Comparison of ENCODE assay signal across 15 cellular contexts in genomic region chr5:132296412-132297001, GRCh38. TPM values are rescaled to one million over a fixed set of nuclear protein-coding genes. Genes with fewer than 3 reads are reported as not detected.
DNase-seq lines count a peak whose midpoint lies in the region; ATAC-seq, FAIRE-seq and TF ChIP-seq lines count a peak whose summit lies in the region.
"Had no signal": no experiment of that assay in that cellular context is flagged by ENCODE, and none has a peak within 500 bp of the region (broad histone marks: within the 10 kb centered on the region; RNA-seq: fewer than 3 reads in every experiment).

No MANE protein-coding gene starts in this region.

- no peak for FAIRE-seq in astrocyte (lab: Jason Lieb, UNC)

- no peak overlapping the region for H2AFZ ChIP-seq in astrocyte (ENCODE audit: low read depth, low read length)
- no peak overlapping the region for H2AFZ ChIP-seq in Karpas-422 (ENCODE audit: low read length)

- intact Hi-C loops in lower lobe of right lung (cut with DNase I): no loop called here

- H3K79me2 ChIP-seq in astrocyte (ENCODE audit: insufficient read depth, low read length) (peaks cover 58% of the 10 kb centered on the region), Karpas-422 (ENCODE audit: low read length) (no peaks in the 10 kb centered on the region)

- H3K9ac ChIP-seq in astrocyte (ENCODE audit: low read length) (no peak overlapping the region), Karpas-422 (ENCODE audit: low read length) (no peak overlapping the region)

- no peak overlapping the region for H3K27ac ChIP-seq in astrocyte (ENCODE audit: low read depth, low read length)
- H3K27ac ChIP-seq in lower lobe of right lung: peak overlapping the region; percentile 39
- H3K27ac ChIP-seq in Karpas-422 (ENCODE audit: low read length): no peak overlapping the region

- no peak overlapping the region for H3K27ac Mint-ChIP-seq in stimulated activated naive CD8-positive, alpha-beta T cell treated with anti-CD3 and anti-CD28 coated beads, Interleukin-15, Interleukin-2, amounts not matched to agents 100 ng/mL and 50 ng/mL, for 24 hours
- H3K27ac Mint-ChIP-seq in stimulated activated naive CD8-positive, alpha-beta T cell treated with anti-CD3 and anti-CD28 coated beads, Interleukin-15, amount 100 ng/mL, for 72 hours: no peak overlapping the region
- no peak overlapping the region for H3K27ac Mint-ChIP-seq in astrocyte (ENCODE audit: unreplicated experiment)
- H3K27ac Mint-ChIP-seq: activated naive CD8-positive, alpha-beta T cell treated with anti-CD3 and anti-CD28 coated beads, Interleukin-2, amount 10 ng/mL, durations not matched to agents 7 days and 5 days had no signal

- H3K9me3 ChIP-seq in astrocyte (ENCODE audit: insufficient read depth, low read depth, low read length) (no peaks in the 10 kb centered on the region), lower lobe of right lung (no peaks in the 10 kb centered on the region), Karpas-422 (ENCODE audit: low read length) (no peaks in the 10 kb centered on the region), BE2C (no peaks in the 10 kb centered on the region)
- H3K9me3 ChIP-seq: thyroid gland had no signal

- H4K20me1 ChIP-seq in astrocyte (ENCODE audit: insufficient read depth, low read length) (peaks cover 13% of the 10 kb centered on the region), Karpas-422 (ENCODE audit: insufficient read depth, low read depth, low read length) (no peaks in the 10 kb centered on the region)

- H3K4me1 Mint-ChIP-seq in stimulated activated naive CD8-positive, alpha-beta T cell treated with anti-CD3 and anti-CD28 coated beads, Interleukin-15, Interleukin-2, amounts not matched to agents 100 ng/mL and 50 ng/mL, for 24 hours (ENCODE audit: low read depth): peaks cover 29% of the 10 kb centered on the region
- H3K4me1 Mint-ChIP-seq in stimulated activated naive CD8-positive, alpha-beta T cell treated with anti-CD3 and anti-CD28 coated beads, Interleukin-15, amount 100 ng/mL, for 72 hours: peaks cover 53% of the 10 kb centered on the region
- peaks cover 13% of the 10 kb centered on the region for H3K4me1 Mint-ChIP-seq in astrocyte (ENCODE audit: low read depth, unreplicated experiment)

- H3K9me3 Mint-ChIP-seq in stimulated activated naive CD8-positive, alpha-beta T cell treated with anti-CD3 and anti-CD28 coated beads, Interleukin-15, Interleukin-2, amounts not matched to agents 100 ng/mL and 50 ng/mL, for 24 hours: no peaks in the 10 kb centered on the region
- H3K9me3 Mint-ChIP-seq in stimulated activated naive CD8-positive, alpha-beta T cell treated with anti-CD3 and anti-CD28 coated beads, Interleukin-15, amount 100 ng/mL, for 72 hours: no peaks in the 10 kb centered on the region
- H3K9me3 Mint-ChIP-seq in astrocyte (ENCODE audit: unreplicated experiment): no peaks in the 10 kb centered on the region
- H3K9me3 Mint-ChIP-seq: activated naive CD8-positive, alpha-beta T cell treated with anti-CD3 and anti-CD28 coated beads, Interleukin-2, amount 10 ng/mL, durations not matched to agents 7 days and 5 days had no signal

- no peak for ATAC-seq in stimulated activated naive CD8-positive, alpha-beta T cell treated with anti-CD3 and anti-CD28 coated beads, Interleukin-15, amount 100 ng/mL, for 72 hours
- ATAC-seq in lower lobe of right lung: no peak
- no peak for ATAC-seq in GM18858 (IDR thresholded peaks at IDR 0.05; ENCODE audit: unreplicated experiment)
- no peak for ATAC-seq in GM21367 (IDR thresholded peaks at IDR 0.05; ENCODE audit: unreplicated experiment)

- H3K36me3 ChIP-seq in astrocyte (ENCODE audit: insufficient read depth, low read length): no peaks in the 10 kb centered on the region
- H3K36me3 ChIP-seq in lower lobe of right lung: no peaks in the 10 kb centered on the region
- H3K36me3 ChIP-seq in Karpas-422 (ENCODE audit: insufficient read depth, low read length): no peaks in the 10 kb centered on the region
- no peaks in the 10 kb centered on the region for H3K36me3 ChIP-seq in BE2C
- H3K36me3 ChIP-seq: thyroid gland had no signal

- peaks cover 6% of the 10 kb centered on the region for H3K27me3 Mint-ChIP-seq in stimulated activated naive CD8-positive, alpha-beta T cell treated with anti-CD3 and anti-CD28 coated beads, Interleukin-15, Interleukin-2, amounts not matched to agents 100 ng/mL and 50 ng/mL, for 24 hours
- no peaks in the 10 kb centered on the region for H3K27me3 Mint-ChIP-seq in stimulated activated naive CD8-positive, alpha-beta T cell treated with anti-CD3 and anti-CD28 coated beads, Interleukin-15, amount 100 ng/mL, for 72 hours
- H3K27me3 Mint-ChIP-seq in astrocyte (ENCODE audit: low read depth, unreplicated experiment): no peaks in the 10 kb centered on the region

- no peaks in the 10 kb centered on the region for H3K36me3 Mint-ChIP-seq in stimulated activated naive CD8-positive, alpha-beta T cell treated with anti-CD3 and anti-CD28 coated beads, Interleukin-15, Interleukin-2, amounts not matched to agents 100 ng/mL and 50 ng/mL, for 24 hours (ENCODE audit: low read depth)
- H3K36me3 Mint-ChIP-seq in astrocyte (ENCODE audit: low read depth, unreplicated experiment): no peaks in the 10 kb centered on the region
- H3K36me3 Mint-ChIP-seq: activated naive CD8-positive, alpha-beta T cell treated with anti-CD3 and anti-CD28 coated beads, Interleukin-2, amount 10 ng/mL, durations not matched to agents 7 days and 5 days had no signal

- no peaks in the 10 kb centered on the region for H3K27me3 ChIP-seq in astrocyte (ENCODE audit: insufficient read depth, low read length)
- H3K27me3 ChIP-seq in lower lobe of right lung (ENCODE audit: low read depth): no peaks in the 10 kb centered on the region
- H3K27me3 ChIP-seq in Karpas-422 (ENCODE audit: low read length): no peaks in the 10 kb centered on the region
- no peaks in the 10 kb centered on the region for H3K27me3 ChIP-seq in BE2C
- H3K27me3 ChIP-seq: thyroid gland had no signal

- H3K4me3 ChIP-seq in astrocyte (ENCODE audit: insufficient read depth, low read depth, low read length) (no peak overlapping the region), lower lobe of right lung (peak overlapping the region; percentile 64), Karpas-422 (ENCODE audit: low read length) (no peak overlapping the region), BE2C (ENCODE audit: low read depth, low read length) (no peak overlapping the region)
- H3K4me3 ChIP-seq: thyroid gland had no signal

- no peak for TF ChIP-seq CTCF in astrocyte (IDR thresholded peaks at IDR 0.05; ENCODE audit: insufficient read depth, low read depth, low read length)
- no peak for TF ChIP-seq CTCF in lower lobe of right lung (IDR thresholded peaks at IDR 0.05)
- no peak for TF ChIP-seq CTCF in BE2C (IDR thresholded peaks at IDR 0.05; ENCODE audit: low read depth, low read length)

- peak overlapping the region; percentile 92 for H3K4me3 Mint-ChIP-seq in stimulated activated naive CD8-positive, alpha-beta T cell treated with anti-CD3 and anti-CD28 coated beads, Interleukin-15, Interleukin-2, amounts not matched to agents 100 ng/mL and 50 ng/mL, for 24 hours
- no peak overlapping the region for H3K4me3 Mint-ChIP-seq in stimulated activated naive CD8-positive, alpha-beta T cell treated with anti-CD3 and anti-CD28 coated beads, Interleukin-15, amount 100 ng/mL, for 72 hours
- peak overlapping the region; percentile 94 for H3K4me3 Mint-ChIP-seq in astrocyte (ENCODE audit: unreplicated experiment)
- H3K4me3 Mint-ChIP-seq: activated naive CD8-positive, alpha-beta T cell treated with anti-CD3 and anti-CD28 coated beads, Interleukin-2, amount 10 ng/mL, durations not matched to agents 7 days and 5 days had no signal

- H3K4me1 ChIP-seq in astrocyte (ENCODE audit: insufficient read depth, low read length): peaks cover 31% of the 10 kb centered on the region
- peaks cover 28% of the 10 kb centered on the region for H3K4me1 ChIP-seq in lower lobe of right lung
- H3K4me1 ChIP-seq in Karpas-422 (ENCODE audit: low read length): peaks cover 29% of the 10 kb centered on the region
- peaks cover 27% of the 10 kb centered on the region for H3K4me1 ChIP-seq in BE2C

- DNase-seq in stimulated activated naive CD8-positive, alpha-beta T cell treated with anti-CD3 and anti-CD28 coated beads, Interleukin-15, amount 100 ng/mL, for 72 hours: no peak
- DNase-seq in astrocyte (ENCODE audit: low read depth): peak; percentile 41
- no peak for DNase-seq in lower lobe of right lung
- no peak for DNase-seq in Karpas-422
- no peak for DNase-seq in BE2C
- DNase-seq: activated naive CD8-positive, alpha-beta T cell treated with anti-CD3 and anti-CD28 coated beads, Interleukin-2, amount 10 ng/mL, durations not matched to agents 7 days and 5 days; activated T-cell treated with anti-CD3 and anti-CD28 coated beads for 4 hours; mesendoderm; NCI-H1092 treated with DMSO at 0.1 percent for 48 hours; NCI-H345; T-helper 1 cell; thyroid gland had no signal

- H3K4me2 ChIP-seq in astrocyte (ENCODE audit: low read length) (peak overlapping the region; percentile 98), Karpas-422 (ENCODE audit: low read depth, low read length, poor library complexity, severe bottlenecking) (no peak overlapping the region)

- H3K9me2 ChIP-seq in Karpas-422 (replicated peaks; ENCODE audit: insufficient read depth, low read length): no peaks in the 10 kb centered on the region

RNA-seq across cellular contexts. Expression of gene SLC22A4, which starts 2.3 kb away (rescaled TPM):
- total RNA-seq in astrocyte: 4.1 and 4.5 TPM in 2 replicates
- total RNA-seq in lower lobe of right lung: 8.5 TPM
- 0.52 TPM in 1 of 2 replicates, not detected in the other for total RNA-seq in Karpas-422 (2014; rRNA removed; shearing (Covaris generic); ENCODE audit: low replicate concordance)
- 0.97 TPM for polyA plus RNA-seq in BE2C (2012; ENCODE audit: insufficient read depth, insufficient read length, low read depth)

RNA-seq across cellular contexts. Expression of gene PDLIM4, which starts 39.0 kb away (rescaled TPM):
- total RNA-seq in astrocyte (56.6 and 72.4 TPM in 2 replicates), lower lobe of right lung (6.7 TPM)
- total RNA-seq in Karpas-422 (2014; rRNA removed; shearing (Covaris generic); ENCODE audit: low replicate concordance): not detected in 2 replicates
- polyA plus RNA-seq in BE2C (2012; ENCODE audit: insufficient read depth, insufficient read length, low read depth): 101 TPM

Comparison
In these comparisons a context has a peak if more than half of its experiments do, and no peak if none do; other contexts are left out.
1. H3K4me3 Mint-ChIP-seq: peak in stimulated activated naive CD8-positive, alpha-beta T cell treated with anti-CD3 and anti-CD28 coated beads, Interleukin-15, Interleukin-2, amounts not matched to agents 100 ng/mL and 50 ng/mL, for 24 hours (single experiment) and astrocyte (single experiment); none in stimulated activated naive CD8-positive, alpha-beta T cell treated with anti-CD3 and anti-CD28 coated beads, Interleukin-15, amount 100 ng/mL, for 72 hours (0 of 2).